ENCODE assay signal across 8 cellular contexts in genomic region chr10:95656291-95657164, GRCh38. TPM values are rescaled to one million over a fixed set of nuclear protein-coding genes. Genes with fewer than 3 reads are reported as not detected.
DNase-seq lines count a peak whose midpoint lies in the region; ATAC-seq, FAIRE-seq and TF ChIP-seq lines count a peak whose summit lies in the region.

ALDH18A1 (minus strand) TSS chr10:95656711; CDS start chr10:95653377, 3,334 bp downstream.

- H3K4me1 ChIP-seq in liver (ENCODE audit: control insufficient read depth in 4 of 4, insufficient read depth in 4 of 4, low read length in 3 of 4), result peaks cover 0 to 17% (median 3%) of the 10 kb centered on the region in 4 donors

- peak within 1 kb of the TSS; percentile 22 to 55 for H3K9ac ChIP-seq in liver (ENCODE audit: low read depth in 1 of 2, low read length in 2 of 2)

- peak within 1 kb of the TSS; percentile 66 to 93 (median 76) for H3K4me3 ChIP-seq in liver (ENCODE audit: low read depth in 1 of 3, low read length in 3 of 3)

- H3K9me3 ChIP-seq in liver (ENCODE audit: control insufficient read depth in 4 of 4, low read length in 3 of 4), result no peaks in the 10 kb centered on the region

- TF ChIP-seq RAD21 in liver (IDR thresholded peaks at IDR 0.05), result no peak

- no peaks in the 10 kb centered on the region for H3K27me3 ChIP-seq in liver (ENCODE audit: control insufficient read depth in 4 of 4, insufficient read depth in 4 of 4, low read length in 3 of 4)

- under 1% methylated on average over 83 of the region's 83 CpGs for WGBS in liver

- peaks cover 0 to 10% (median 5%) of the 10 kb centered on the region in 4 donors for H3K36me3 ChIP-seq in liver (ENCODE audit: control insufficient read depth in 4 of 4, insufficient read depth in 3 of 4, low read depth in 1 of 4, low read length in 3 of 4)

- no peak for TF ChIP-seq CTCF in liver (IDR thresholded peaks at IDR 0.05; ENCODE audit: low read depth, low read length, missing input control)

- peak; percentile 97 for FAIRE-seq in GM19239 (lab: Jason Lieb, UNC)

- H3K27ac ChIP-seq in liver (ENCODE audit: low read depth in 1 of 2, low read length in 2 of 2), result peak within 1 kb of the TSS; percentile 47 to 51

- peak; percentile 88 for ATAC-seq in HG03442 (IDR thresholded peaks at IDR 0.05; ENCODE audit: unreplicated experiment)

- DNase-seq in C1 segment of cervical spinal cord (lab: John Stamatoyannopoulos, UW) (peak; percentile 23 to 88 (median 78)), GM19239 (ENCODE audit: insufficient read length, low spot score) (peak; percentile 81), NCI-H774 (lab: John Stamatoyannopoulos, UW) (peak; percentile 20), dermis microvascular lymphatic vessel endothelial cell (ENCODE audit: low read depth in 2 of 2) (peak; percentile 76 to 95)
- DNase-seq in activated CD4-positive, alpha-beta T cell treated with anti-CD3 and anti-CD28 coated beads, Interleukin-2, amount 50 U/mL, for 24 hours (ENCODE audit: low read depth in 1 of 2, low spot score in 1 of 2), result peak; percentile 90 to 91
- DNase-seq in stimulated activated CD4-positive, alpha-beta T cell treated with anti-CD3 and anti-CD28 coated beads, Interleukin-4, amount 100 ng/mL, for 1 hour, result peak; percentile 91

TF ChIP-seq in liver, 16 proteins besides CTCF, POLR2A, EP300 and RAD21:
- TF ChIP-seq SP1 (IDR thresholded peaks at IDR 0.05), result peak; percentile 25
- no peak for TF ChIP-seq GABPA (IDR thresholded peaks at IDR 0.05 in 1 of 2, conservative IDR thresholded peaks at IDR 0.05 in 1 of 2)
- TF ChIP-seq, protein P1, sequence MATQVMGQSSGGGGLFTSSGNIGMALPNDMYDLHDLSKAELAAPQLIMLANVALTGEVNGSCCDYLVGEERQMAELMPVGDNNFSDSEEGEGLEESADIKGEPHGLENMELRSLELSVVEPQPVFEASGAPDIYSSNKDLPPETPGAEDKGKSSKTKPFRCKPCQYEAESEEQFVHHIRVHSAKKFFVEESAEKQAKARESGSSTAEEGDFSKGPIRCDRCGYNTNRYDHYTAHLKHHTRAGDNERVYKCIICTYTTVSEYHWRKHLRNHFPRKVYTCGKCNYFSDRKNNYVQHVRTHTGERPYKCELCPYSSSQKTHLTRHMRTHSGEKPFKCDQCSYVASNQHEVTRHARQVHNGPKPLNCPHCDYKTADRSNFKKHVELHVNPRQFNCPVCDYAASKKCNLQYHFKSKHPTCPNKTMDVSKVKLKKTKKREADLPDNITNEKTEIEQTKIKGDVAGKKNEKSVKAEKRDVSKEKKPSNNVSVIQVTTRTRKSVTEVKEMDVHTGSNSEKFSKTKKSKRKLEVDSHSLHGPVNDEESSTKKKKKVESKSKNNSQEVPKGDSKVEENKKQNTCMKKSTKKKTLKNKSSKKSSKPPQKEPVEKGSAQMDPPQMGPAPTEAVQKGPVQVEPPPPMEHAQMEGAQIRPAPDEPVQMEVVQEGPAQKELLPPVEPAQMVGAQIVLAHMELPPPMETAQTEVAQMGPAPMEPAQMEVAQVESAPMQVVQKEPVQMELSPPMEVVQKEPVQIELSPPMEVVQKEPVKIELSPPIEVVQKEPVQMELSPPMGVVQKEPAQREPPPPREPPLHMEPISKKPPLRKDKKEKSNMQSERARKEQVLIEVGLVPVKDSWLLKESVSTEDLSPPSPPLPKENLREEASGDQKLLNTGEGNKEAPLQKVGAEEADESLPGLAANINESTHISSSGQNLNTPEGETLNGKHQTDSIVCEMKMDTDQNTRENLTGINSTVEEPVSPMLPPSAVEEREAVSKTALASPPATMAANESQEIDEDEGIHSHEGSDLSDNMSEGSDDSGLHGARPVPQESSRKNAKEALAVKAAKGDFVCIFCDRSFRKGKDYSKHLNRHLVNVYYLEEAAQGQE (IDR thresholded peaks at IDR 0.05), result no peak
- TF ChIP-seq YY1 (IDR thresholded peaks at IDR 0.05), result peak; percentile 43
- no peak for TF ChIP-seq HNF4G (IDR thresholded peaks at IDR 0.05)
- TF ChIP-seq, protein P2, sequence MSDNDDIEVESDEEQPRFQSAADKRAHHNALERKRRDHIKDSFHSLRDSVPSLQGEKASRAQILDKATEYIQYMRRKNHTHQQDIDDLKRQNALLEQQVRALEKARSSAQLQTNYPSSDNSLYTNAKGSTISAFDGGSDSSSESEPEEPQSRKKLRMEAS (IDR thresholded peaks at IDR 0.05), result peak; percentile 84
- no peak for TF ChIP-seq HNF4A (conservative IDR thresholded peaks at IDR 0.05)
- no peak for TF ChIP-seq JUND (IDR thresholded peaks at IDR 0.05)
- peak; percentile 97 for TF ChIP-seq EGR1 (IDR thresholded peaks at IDR 0.05; ENCODE audit: low read depth in 2 of 2)
- no peak for TF ChIP-seq NR2F2 (IDR thresholded peaks at IDR 0.05)
- TF ChIP-seq FOXA2 (IDR thresholded peaks at IDR 0.05), result no peak
- TF ChIP-seq TAF1 (conservative IDR thresholded peaks at IDR 0.05), result no peak
- no peak for TF ChIP-seq RXRA (IDR thresholded peaks at IDR 0.05)

RNA-seq across cellular contexts. Expression of gene ALDH18A1, which starts in this region (rescaled TPM):
- total RNA-seq in dermis microvascular lymphatic vessel endothelial cell (70.2 and 75.9 TPM in 2 replicates), liver (10 to 100 TPM; 31.1 to 35.0 TPM)
- 10 to 100 TPM in 1 of 2 donors, 1 to 10 TPM in 1; 10.0 to 19.2 TPM for polyA plus RNA-seq in liver

Comparison
In these comparisons a context has a peak if more than half of its experiments do, and no peak if none do; other contexts are left out.
1. Peak in every context shown above with its lines: DNase-seq, ATAC-seq, H3K4me3 ChIP-seq and H3K27ac ChIP-seq.
2. DNase-seq: peak in every context shown above with its lines; median percentile 91 in stimulated activated CD4-positive, alpha-beta T cell treated with anti-CD3 and anti-CD28 coated beads, Interleukin-4, amount 100 ng/mL, for 1 hour; 90 in activated CD4-positive, alpha-beta T cell treated with anti-CD3 and anti-CD28 coated beads, Interleukin-2, amount 50 U/mL, for 24 hours; 86 in dermis microvascular lymphatic vessel endothelial cell; 81 in GM19239; 78 in C1 segment of cervical spinal cord; 20 in NCI-H774.